In genomic region chr6:16318538-16318937, GRCh38 we compare ENCODE assay signal across 8 cellular contexts.
A peak's percentile ranks its signal among the peaks of the same experiment; 100 is the strongest.
DNase-seq lines count a peak whose midpoint lies in the region; ATAC-seq and FAIRE-seq lines count a peak whose summit lies in the region.

No MANE protein-coding gene starts in this region.

- peaks cover 62% of the 10 kb centered on the region for H3K4me1 Mint-ChIP-seq in activated T-helper 2 cell treated with anti-CD3 and anti-CD28 coated beads, Interferon-gamma antibody, Interleukin-2, Interleukin-4, amounts not matched to agents 10 μg/mL and 5 μg/mL and 100 μg/mL, durations not matched to agents 14 hours and 24 hours and 36 hours (ENCODE audit: low read depth)

- no peak for DNase-seq in HTR-8/SVneo (ENCODE audit: insufficient read length, low spot score)
- DNase-seq in activated T-helper 2 cell treated with anti-CD3 and anti-CD28 coated beads, Interferon-gamma antibody, Interleukin-2, Interleukin-4, amounts not matched to agents 10 μg/mL and 5 μg/mL and 100 μg/mL, durations not matched to agents 14 hours and 24 hours and 36 hours (ENCODE audit: low spot score), result no peak
- peak in 27 of 42 donors; percentile 37 to 87 (median 62) for DNase-seq in head of caudate nucleus
- peak; percentile 60 for DNase-seq in stimulated activated CD8-positive, alpha-beta memory T cell treated with anti-CD3 and anti-CD28 coated beads, Interleukin-4, amount 100 ng/mL, for 48 hours
- DNase-seq in GF-D8 (lab: John Stamatoyannopoulos, UW), result no peak
- DNase-seq in NCI-H2081 (lab: John Stamatoyannopoulos, UW), result no peak
- no peak for DNase-seq in SHP77 treated with DMSO at 0.1 percent for 48 hours (lab: John Stamatoyannopoulos, UW)

- peaks cover 16% of the 10 kb centered on the region for H3K36me3 Mint-ChIP-seq in activated T-helper 2 cell treated with anti-CD3 and anti-CD28 coated beads, Interferon-gamma antibody, Interleukin-2, Interleukin-4, amounts not matched to agents 10 μg/mL and 5 μg/mL and 100 μg/mL, durations not matched to agents 14 hours and 24 hours and 36 hours (ENCODE audit: low read depth)

- H3K27me3 Mint-ChIP-seq in activated T-helper 2 cell treated with anti-CD3 and anti-CD28 coated beads, Interferon-gamma antibody, Interleukin-2, Interleukin-4, amounts not matched to agents 10 μg/mL and 5 μg/mL and 100 μg/mL, durations not matched to agents 14 hours and 24 hours and 36 hours (ENCODE audit: low read depth), result no peaks in the 10 kb centered on the region

- H3K27ac Mint-ChIP-seq in activated T-helper 2 cell treated with anti-CD3 and anti-CD28 coated beads, Interferon-gamma antibody, Interleukin-2, Interleukin-4, amounts not matched to agents 10 μg/mL and 5 μg/mL and 100 μg/mL, durations not matched to agents 14 hours and 24 hours and 36 hours, result peak overlapping the region; percentile 84

- no peak for ATAC-seq in HG02610 (IDR thresholded peaks at IDR 0.05; ENCODE audit: unreplicated experiment)

- intact Hi-C loops in activated T-helper 2 cell treated with anti-CD3 and anti-CD28 coated beads, Interferon-gamma antibody, Interleukin-2, Interleukin-4, amounts not matched to agents 10 μg/mL and 5 μg/mL and 100 μg/mL, durations not matched to agents 14 hours and 24 hours and 36 hours (cut with micrococcal nuclease), result no loop called here
- intact Hi-C loops in head of caudate nucleus (cut with DNase I), result no loop called here

- H3K9me3 Mint-ChIP-seq in activated T-helper 2 cell treated with anti-CD3 and anti-CD28 coated beads, Interferon-gamma antibody, Interleukin-2, Interleukin-4, amounts not matched to agents 10 μg/mL and 5 μg/mL and 100 μg/mL, durations not matched to agents 14 hours and 24 hours and 36 hours, result no peaks in the 10 kb centered on the region

- FAIRE-seq in HTR-8/SVneo (lab: Jason Lieb, UNC), result peak; percentile 44

- no peak overlapping the region for H3K4me3 Mint-ChIP-seq in activated T-helper 2 cell treated with anti-CD3 and anti-CD28 coated beads, Interferon-gamma antibody, Interleukin-2, Interleukin-4, amounts not matched to agents 10 μg/mL and 5 μg/mL and 100 μg/mL, durations not matched to agents 14 hours and 24 hours and 36 hours (ENCODE audit: low read depth)

Comparison
In these comparisons a context has a peak if more than half of its experiments do, and no peak if none do; other contexts are left out.
1. DNase-seq: peak in head of caudate nucleus (27 of 42) and stimulated activated CD8-positive, alpha-beta memory T cell treated with anti-CD3 and anti-CD28 coated beads, Interleukin-4, amount 100 ng/mL, for 48 hours (single experiment); none in HTR-8/SVneo (single experiment), activated T-helper 2 cell treated with anti-CD3 and anti-CD28 coated beads, Interferon-gamma antibody, Interleukin-2, Interleukin-4, amounts not matched to agents 10 μg/mL and 5 μg/mL and 100 μg/mL, durations not matched to agents 14 hours and 24 hours and 36 hours (single experiment), GF-D8 (single experiment), NCI-H2081 (0 of 2) and SHP77 treated with DMSO at 0.1 percent for 48 hours (single experiment).